In the genomic region with DNA sequence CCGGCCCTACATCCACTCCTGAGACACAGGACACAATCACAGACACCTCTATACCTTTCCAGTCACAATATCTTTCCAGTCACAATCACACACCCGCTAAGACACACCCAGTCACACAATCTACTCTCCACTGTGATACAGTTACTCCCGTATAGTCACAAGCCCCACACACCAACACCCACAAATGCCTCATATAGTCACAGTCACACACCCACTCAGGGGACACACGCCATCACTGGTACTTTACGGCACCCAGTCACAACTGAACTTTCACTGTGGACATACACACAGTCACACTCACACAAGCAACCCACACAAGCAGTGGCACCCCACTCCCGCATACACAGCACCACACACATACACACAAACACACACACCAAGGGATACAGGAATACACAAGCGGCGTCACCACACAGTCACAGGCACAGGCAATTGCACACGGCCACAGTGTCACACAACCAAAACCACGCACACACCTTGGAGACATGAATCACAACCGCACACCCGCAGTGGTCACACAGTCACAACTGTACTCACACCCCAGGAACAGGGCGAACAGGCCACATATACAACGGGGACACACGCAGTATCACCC, we compare ENCODE assay signal across 1 cellular context.
TF ChIP-seq lines count a peak whose summit lies in the region.

No MANE protein-coding gene starts in this region.

TF ChIP-seq in HepG2, 621 proteins besides CTCF, POLR2A, EP300 and RAD21 (continued from another document and continues in another):
- TF ChIP-seq, protein P1, sequence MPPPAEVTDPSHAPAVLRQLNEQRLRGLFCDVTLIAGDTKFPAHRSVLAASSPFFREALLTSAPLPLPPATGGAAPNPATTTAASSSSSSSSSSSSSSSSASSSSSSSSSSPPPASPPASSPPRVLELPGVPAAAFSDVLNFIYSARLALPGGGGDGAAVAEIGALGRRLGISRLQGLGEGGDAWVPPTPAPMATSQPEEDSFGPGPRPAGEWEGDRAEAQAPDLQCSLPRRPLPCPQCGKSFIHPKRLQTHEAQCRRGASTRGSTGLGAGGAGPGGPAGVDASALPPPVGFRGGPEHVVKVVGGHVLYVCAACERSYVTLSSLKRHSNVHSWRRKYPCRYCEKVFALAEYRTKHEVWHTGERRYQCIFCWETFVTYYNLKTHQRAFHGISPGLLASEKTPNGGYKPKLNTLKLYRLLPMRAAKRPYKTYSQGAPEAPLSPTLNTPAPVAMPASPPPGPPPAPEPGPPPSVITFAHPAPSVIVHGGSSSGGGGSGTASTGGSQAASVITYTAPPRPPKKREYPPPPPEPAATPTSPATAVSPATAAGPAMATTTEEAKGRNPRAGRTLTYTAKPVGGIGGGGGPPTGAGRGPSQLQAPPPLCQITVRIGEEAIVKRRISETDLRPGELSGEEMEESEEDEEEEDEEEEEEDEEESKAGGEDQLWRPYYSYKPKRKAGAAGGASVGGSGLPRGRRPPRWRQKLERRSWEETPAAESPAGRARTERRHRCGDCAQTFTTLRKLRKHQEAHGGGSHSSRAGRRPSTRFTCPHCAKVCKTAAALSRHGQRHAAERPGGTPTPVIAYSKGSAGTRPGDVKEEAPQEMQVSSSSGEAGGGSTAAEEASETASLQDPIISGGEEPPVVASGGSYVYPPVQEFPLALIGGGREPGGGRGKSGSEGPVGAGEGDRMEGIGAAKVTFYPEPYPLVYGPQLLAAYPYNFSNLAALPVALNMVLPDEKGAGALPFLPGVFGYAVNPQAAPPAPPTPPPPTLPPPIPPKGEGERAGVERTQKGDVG (CRISPR knock-in tag; IDR thresholded peaks at IDR 0.05; ENCODE audit: borderline replicate concordance): no peak
- TF ChIP-seq FOXK1 (CRISPR knock-in tag; IDR thresholded peaks at IDR 0.05; ENCODE audit: borderline replicate concordance, low read depth) (no peak), NFIB (CRISPR knock-in tag; IDR thresholded peaks at IDR 0.05; ENCODE audit: borderline replicate concordance) (peak; percentile 87; the same call in 1 of the 2 replicates), KDM2A (CRISPR knock-in tag; IDR thresholded peaks at IDR 0.05; ENCODE audit: borderline replicate concordance, low read depth) (no peak), AGO2 (optimal IDR thresholded peaks at IDR 0.05; ENCODE audit: low read depth, low read length) (peak; percentile 2), ATAD3A (CRISPR knock-in tag; IDR thresholded peaks at IDR 0.05) (no peak), ZNF274 (CRISPR knock-in tag; IDR thresholded peaks at IDR 0.05) (0 out of 2 replicates have a peak, but pooled peaks have one; percentile 1), ZBTB7A (CRISPR knock-in tag; IDR thresholded peaks at IDR 0.05) (no peak), HHEX (CRISPR knock-in tag; IDR thresholded peaks at IDR 0.05) (no peak), SRSF9 (IDR thresholded peaks at IDR 0.05; ENCODE audit: borderline replicate concordance, insufficient read depth, low read depth, low read length, poor library complexity, severe bottlenecking) (no peak), EED (CRISPR knock-in tag; IDR thresholded peaks at IDR 0.05) (peak; percentile 51; the same call in 1 of the 2 replicates), ZBTB7B (CRISPR knock-in tag; IDR thresholded peaks at IDR 0.05) (no peak), GATAD2A (CRISPR knock-in tag; IDR thresholded peaks at IDR 0.05) (no peak), ZNF101 (CRISPR knock-in tag; IDR thresholded peaks at IDR 0.05; ENCODE audit: borderline replicate concordance, low read depth) (no peak), ARID2 (CRISPR knock-in tag; IDR thresholded peaks at IDR 0.05; ENCODE audit: borderline replicate concordance) (no peak), SNAPC2 (CRISPR knock-in tag; IDR thresholded peaks at IDR 0.05) (no peak), KLF9 (CRISPR knock-in tag; IDR thresholded peaks at IDR 0.05; ENCODE audit: low read depth) (no peak), HOXA3 (CRISPR knock-in tag; IDR thresholded peaks at IDR 0.05) (no peak), ZNF629 (CRISPR knock-in tag; conservative IDR thresholded peaks at IDR 0.05) (no peak), ZSCAN31 (CRISPR knock-in tag; IDR thresholded peaks at IDR 0.05; ENCODE audit: low read depth) (0 out of 2 replicates have a peak, but pooled peaks have one; percentile 39), ZNF761 (CRISPR knock-in tag; conservative IDR thresholded peaks at IDR 0.05) (no peak), SP4 (CRISPR knock-in tag; IDR thresholded peaks at IDR 0.05) (peak; percentile 43; the same call in 1 of the 2 replicates), ZNF83 (CRISPR knock-in tag; IDR thresholded peaks at IDR 0.05; ENCODE audit: borderline replicate concordance) (no peak), ELF3 (CRISPR knock-in tag; IDR thresholded peaks at IDR 0.05) (no peak)
- TF ChIP-seq, protein P2, sequence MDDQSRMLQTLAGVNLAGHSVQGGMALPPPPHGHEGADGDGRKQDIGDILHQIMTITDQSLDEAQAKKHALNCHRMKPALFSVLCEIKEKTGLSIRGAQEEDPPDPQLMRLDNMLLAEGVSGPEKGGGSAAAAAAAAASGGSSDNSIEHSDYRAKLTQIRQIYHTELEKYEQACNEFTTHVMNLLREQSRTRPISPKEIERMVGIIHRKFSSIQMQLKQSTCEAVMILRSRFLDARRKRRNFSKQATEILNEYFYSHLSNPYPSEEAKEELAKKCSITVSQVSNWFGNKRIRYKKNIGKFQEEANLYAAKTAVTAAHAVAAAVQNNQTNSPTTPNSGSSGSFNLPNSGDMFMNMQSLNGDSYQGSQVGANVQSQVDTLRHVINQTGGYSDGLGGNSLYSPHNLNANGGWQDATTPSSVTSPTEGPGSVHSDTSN (CRISPR knock-in tag; IDR thresholded peaks at IDR 0.05; ENCODE audit: borderline replicate concordance): no peak
- TF ChIP-seq, protein P3, sequence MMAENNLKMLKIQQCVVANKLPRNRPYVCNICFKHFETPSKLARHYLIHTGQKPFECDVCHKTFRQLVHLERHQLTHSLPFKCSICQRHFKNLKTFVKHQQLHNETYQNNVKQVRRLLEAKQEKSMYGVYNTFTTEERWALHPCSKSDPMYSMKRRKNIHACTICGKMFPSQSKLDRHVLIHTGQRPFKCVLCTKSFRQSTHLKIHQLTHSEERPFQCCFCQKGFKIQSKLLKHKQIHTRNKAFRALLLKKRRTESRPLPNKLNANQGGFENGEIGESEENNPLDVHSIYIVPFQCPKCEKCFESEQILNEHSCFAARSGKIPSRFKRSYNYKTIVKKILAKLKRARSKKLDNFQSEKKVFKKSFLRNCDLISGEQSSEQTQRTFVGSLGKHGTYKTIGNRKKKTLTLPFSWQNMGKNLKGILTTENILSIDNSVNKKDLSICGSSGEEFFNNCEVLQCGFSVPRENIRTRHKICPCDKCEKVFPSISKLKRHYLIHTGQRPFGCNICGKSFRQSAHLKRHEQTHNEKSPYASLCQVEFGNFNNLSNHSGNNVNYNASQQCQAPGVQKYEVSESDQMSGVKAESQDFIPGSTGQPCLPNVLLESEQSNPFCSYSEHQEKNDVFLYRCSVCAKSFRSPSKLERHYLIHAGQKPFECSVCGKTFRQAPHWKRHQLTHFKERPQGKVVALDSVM (CRISPR knock-in tag; IDR thresholded peaks at IDR 0.05): no peak
- TF ChIP-seq, protein P4, sequence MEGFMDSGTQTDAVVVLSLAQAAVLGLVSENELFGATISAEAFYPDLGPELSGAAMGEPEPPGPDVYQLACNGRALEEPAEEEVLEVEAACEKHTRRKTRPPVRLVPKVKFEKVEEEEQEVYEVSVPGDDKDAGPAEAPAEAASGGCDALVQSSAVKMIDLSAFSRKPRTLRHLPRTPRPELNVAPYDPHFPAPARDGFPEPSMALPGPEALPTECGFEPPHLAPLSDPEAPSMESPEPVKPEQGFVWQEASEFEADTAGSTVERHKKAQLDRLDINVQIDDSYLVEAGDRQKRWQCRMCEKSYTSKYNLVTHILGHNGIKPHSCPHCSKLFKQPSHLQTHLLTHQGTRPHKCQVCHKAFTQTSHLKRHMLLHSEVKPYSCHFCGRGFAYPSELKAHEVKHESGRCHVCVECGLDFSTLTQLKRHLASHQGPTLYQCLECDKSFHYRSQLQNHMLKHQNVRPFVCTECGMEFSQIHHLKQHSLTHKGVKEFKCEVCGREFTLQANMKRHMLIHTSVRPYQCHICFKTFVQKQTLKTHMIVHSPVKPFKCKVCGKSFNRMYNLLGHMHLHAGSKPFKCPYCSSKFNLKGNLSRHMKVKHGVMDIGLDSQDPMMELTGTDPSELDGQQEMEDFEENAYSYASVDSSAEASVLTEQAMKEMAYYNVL (CRISPR knock-in tag; IDR thresholded peaks at IDR 0.05; ENCODE audit: borderline replicate concordance): 0 out of 2 replicates have a peak, but pooled peaks have one; percentile 6
- TF ChIP-seq, protein P5, sequence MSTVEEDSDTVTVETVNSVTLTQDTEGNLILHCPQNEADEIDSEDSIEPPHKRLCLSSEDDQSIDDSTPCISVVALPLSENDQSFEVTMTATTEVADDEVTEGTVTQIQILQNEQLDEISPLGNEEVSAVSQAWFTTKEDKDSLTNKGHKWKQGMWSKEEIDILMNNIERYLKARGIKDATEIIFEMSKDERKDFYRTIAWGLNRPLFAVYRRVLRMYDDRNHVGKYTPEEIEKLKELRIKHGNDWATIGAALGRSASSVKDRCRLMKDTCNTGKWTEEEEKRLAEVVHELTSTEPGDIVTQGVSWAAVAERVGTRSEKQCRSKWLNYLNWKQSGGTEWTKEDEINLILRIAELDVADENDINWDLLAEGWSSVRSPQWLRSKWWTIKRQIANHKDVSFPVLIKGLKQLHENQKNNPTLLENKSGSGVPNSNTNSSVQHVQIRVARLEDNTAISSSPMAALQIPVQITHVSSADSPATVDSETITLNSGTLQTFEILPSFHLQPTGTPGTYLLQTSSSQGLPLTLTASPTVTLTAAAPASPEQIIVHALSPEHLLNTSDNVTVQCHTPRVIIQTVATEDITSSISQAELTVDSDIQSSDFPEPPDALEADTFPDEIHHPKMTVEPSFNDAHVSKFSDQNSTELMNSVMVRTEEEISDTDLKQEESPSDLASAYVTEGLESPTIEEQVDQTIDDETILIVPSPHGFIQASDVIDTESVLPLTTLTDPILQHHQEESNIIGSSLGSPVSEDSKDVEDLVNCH (CRISPR knock-in tag; IDR thresholded peaks at IDR 0.05): no peak
- TF ChIP-seq, protein P6, sequence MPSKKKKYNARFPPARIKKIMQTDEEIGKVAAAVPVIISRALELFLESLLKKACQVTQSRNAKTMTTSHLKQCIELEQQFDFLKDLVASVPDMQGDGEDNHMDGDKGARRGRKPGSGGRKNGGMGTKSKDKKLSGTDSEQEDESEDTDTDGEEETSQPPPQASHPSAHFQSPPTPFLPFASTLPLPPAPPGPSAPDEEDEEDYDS (CRISPR knock-in tag; IDR thresholded peaks at IDR 0.05): no peak
- TF ChIP-seq, protein P7, sequence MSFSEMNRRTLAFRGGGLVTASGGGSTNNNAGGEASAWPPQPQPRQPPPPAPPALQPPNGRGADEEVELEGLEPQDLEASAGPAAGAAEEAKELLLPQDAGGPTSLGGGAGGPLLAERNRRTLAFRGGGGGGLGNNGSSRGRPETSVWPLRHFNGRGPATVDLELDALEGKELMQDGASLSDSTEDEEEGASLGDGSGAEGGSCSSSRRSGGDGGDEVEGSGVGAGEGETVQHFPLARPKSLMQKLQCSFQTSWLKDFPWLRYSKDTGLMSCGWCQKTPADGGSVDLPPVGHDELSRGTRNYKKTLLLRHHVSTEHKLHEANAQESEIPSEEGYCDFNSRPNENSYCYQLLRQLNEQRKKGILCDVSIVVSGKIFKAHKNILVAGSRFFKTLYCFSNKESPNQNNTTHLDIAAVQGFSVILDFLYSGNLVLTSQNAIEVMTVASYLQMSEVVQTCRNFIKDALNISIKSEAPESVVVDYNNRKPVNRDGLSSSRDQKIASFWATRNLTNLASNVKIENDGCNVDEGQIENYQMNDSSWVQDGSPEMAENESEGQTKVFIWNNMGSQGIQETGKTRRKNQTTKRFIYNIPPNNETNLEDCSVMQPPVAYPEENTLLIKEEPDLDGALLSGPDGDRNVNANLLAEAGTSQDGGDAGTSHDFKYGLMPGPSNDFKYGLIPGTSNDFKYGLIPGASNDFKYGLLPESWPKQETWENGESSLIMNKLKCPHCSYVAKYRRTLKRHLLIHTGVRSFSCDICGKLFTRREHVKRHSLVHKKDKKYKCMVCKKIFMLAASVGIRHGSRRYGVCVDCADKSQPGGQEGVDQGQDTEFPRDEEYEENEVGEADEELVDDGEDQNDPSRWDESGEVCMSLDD (CRISPR knock-in tag; IDR thresholded peaks at IDR 0.05; ENCODE audit: borderline replicate concordance): no peak
- TF ChIP-seq, protein P8, sequence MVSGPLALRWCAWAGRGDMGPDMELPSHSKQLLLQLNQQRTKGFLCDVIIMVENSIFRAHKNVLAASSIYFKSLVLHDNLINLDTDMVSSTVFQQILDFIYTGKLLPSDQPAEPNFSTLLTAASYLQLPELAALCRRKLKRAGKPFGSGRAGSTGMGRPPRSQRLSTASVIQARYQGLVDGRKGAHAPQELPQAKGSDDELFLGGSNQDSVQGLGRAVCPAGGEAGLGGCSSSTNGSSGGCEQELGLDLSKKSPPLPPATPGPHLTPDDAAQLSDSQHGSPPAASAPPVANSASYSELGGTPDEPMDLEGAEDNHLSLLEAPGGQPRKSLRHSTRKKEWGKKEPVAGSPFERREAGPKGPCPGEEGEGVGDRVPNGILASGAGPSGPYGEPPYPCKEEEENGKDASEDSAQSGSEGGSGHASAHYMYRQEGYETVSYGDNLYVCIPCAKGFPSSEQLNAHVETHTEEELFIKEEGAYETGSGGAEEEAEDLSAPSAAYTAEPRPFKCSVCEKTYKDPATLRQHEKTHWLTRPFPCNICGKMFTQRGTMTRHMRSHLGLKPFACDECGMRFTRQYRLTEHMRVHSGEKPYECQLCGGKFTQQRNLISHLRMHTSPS (CRISPR knock-in tag; IDR thresholded peaks at IDR 0.05; ENCODE audit: low read depth): no peak
- TF ChIP-seq, protein P9, sequence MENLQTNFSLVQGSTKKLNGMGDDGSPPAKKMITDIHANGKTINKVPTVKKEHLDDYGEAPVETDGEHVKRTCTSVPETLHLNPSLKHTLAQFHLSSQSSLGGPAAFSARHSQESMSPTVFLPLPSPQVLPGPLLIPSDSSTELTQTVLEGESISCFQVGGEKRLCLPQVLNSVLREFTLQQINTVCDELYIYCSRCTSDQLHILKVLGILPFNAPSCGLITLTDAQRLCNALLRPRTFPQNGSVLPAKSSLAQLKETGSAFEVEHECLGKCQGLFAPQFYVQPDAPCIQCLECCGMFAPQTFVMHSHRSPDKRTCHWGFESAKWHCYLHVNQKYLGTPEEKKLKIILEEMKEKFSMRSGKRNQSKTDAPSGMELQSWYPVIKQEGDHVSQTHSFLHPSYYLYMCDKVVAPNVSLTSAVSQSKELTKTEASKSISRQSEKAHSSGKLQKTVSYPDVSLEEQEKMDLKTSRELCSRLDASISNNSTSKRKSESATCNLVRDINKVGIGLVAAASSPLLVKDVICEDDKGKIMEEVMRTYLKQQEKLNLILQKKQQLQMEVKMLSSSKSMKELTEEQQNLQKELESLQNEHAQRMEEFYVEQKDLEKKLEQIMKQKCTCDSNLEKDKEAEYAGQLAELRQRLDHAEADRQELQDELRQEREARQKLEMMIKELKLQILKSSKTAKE (CRISPR knock-in tag; IDR thresholded peaks at IDR 0.05; ENCODE audit: borderline replicate concordance): 0 out of 2 replicates have a peak, but pooled peaks have one; percentile 26
- TF ChIP-seq, protein P10, sequence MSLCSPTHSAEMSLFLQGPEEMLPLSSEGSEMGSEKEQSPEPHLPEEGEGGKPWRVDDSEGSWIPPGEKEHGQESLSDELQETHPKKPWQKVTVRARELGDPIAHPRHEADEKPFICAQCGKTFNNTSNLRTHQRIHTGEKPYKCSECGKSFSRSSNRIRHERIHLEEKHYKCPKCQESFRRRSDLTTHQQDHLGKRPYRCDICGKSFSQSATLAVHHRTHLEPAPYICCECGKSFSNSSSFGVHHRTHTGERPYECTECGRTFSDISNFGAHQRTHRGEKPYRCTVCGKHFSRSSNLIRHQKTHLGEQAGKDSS (CRISPR knock-in tag; IDR thresholded peaks at IDR 0.05; ENCODE audit: borderline replicate concordance, low read depth): no peak; the same call in 1 of the 2 replicates
- TF ChIP-seq, protein P11, sequence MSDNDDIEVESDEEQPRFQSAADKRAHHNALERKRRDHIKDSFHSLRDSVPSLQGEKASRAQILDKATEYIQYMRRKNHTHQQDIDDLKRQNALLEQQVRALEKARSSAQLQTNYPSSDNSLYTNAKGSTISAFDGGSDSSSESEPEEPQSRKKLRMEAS (IDR thresholded peaks at IDR 0.05): no peak
